ENCODE assay signal across 20 cellular contexts in the genomic region with DNA sequence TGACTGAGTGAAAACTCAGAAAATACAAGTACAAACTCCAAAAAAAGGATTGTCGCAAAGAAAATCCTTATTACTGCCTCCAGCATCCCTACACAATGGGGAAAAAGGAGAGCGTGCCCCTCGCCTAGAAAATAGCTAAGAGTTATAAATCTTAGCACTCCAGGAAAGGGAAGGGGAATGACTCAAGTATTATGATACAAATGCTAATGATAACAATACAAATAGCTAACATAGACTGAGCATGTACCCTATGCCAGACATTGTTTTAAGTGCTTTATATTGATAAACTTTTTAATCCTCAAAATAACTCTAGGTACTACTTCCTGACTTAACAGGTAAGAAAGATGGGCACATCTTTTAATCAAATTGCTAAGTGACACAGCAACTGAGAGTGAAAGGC.
"Had no signal": no experiment of that assay in that cellular context is flagged by ENCODE, and none has a peak within 500 bp of the region (broad histone marks: within the 10 kb centered on the region; RNA-seq: fewer than 3 reads in every experiment).

No MANE protein-coding gene starts in this region.

- H3K4me3 ChIP-seq: adrenal gland, ascending aorta, left ventricle myocardium inferior, pancreas, psoas muscle, upper lobe of right lung had no signal

- H3K36me3 ChIP-seq: adrenal gland, ascending aorta, brain microvascular endothelial cell, left ventricle myocardium inferior, pancreas, upper lobe of right lung had no signal

- H3K27ac ChIP-seq: adrenal gland, ascending aorta, brain microvascular endothelial cell, epithelial cell of prostate, left ventricle myocardium inferior, pancreas, psoas muscle, upper lobe of right lung had no signal

- H3K27me3 ChIP-seq: adrenal gland, ascending aorta, brain microvascular endothelial cell, pancreas, upper lobe of right lung had no signal

- DNase-seq: activated CD8-positive, alpha-beta memory T cell treated with anti-CD3 and anti-CD28 coated beads for 24 hours; activated CD8-positive, alpha-beta memory T cell treated with anti-CD3 and anti-CD28 coated beads, Interleukin-2, amount 50 U/mL, for 48 hours; activated naive CD4-positive, alpha-beta T cell; activated T-cell treated with anti-CD3 and anti-CD28 coated beads, Interleukin-2, amount 50 U/mL, for 4 hours; adrenal gland; brain microvascular endothelial cell; caudate nucleus; effector memory CD8-positive, alpha-beta T cell; left ventricle myocardium inferior; naive thymus-derived CD8-positive, alpha-beta T cell; pancreas; psoas muscle; right cardiac atrium; stimulated activated CD4-positive, alpha-beta T cell treated with anti-CD3 and anti-CD28 coated beads, Interleukin-12 subunit alpha, Interleukin-12 subunit beta, amount 100 ng/mL, for 4 hours; stimulated activated CD4-positive, alpha-beta T cell treated with anti-CD3 and anti-CD28 coated beads, Interleukin-4, amount 100 ng/mL, for 4 hours; stimulated activated naive CD8-positive, alpha-beta T cell treated with anti-CD3 and anti-CD28 coated beads, Interleukin-15, Interleukin-2, amounts not matched to agents 100 U/mL and 50 U/mL, for 24 hours; T-helper 9 cell; upper lobe of right lung had no signal

- ATAC-seq: activated T-cell treated with anti-CD3 and anti-CD28 coated beads, Interleukin-2, amount 50 U/mL, for 4 hours; effector memory CD8-positive, alpha-beta T cell; naive thymus-derived CD8-positive, alpha-beta T cell; pancreas; psoas muscle; right cardiac atrium; stimulated activated naive CD8-positive, alpha-beta T cell treated with anti-CD3 and anti-CD28 coated beads, Interleukin-15, Interleukin-2, amounts not matched to agents 100 U/mL and 50 U/mL, for 24 hours; upper lobe of right lung had no signal

- H3K9me3 ChIP-seq: adrenal gland, ascending aorta, left ventricle myocardium inferior, pancreas, psoas muscle, upper lobe of right lung had no signal

- H3K4me1 ChIP-seq: adrenal gland, ascending aorta, psoas muscle, upper lobe of right lung had no signal

- FAIRE-seq: pancreas had no signal
